ENCODE assay signal across 8 cellular contexts in the genomic region with DNA sequence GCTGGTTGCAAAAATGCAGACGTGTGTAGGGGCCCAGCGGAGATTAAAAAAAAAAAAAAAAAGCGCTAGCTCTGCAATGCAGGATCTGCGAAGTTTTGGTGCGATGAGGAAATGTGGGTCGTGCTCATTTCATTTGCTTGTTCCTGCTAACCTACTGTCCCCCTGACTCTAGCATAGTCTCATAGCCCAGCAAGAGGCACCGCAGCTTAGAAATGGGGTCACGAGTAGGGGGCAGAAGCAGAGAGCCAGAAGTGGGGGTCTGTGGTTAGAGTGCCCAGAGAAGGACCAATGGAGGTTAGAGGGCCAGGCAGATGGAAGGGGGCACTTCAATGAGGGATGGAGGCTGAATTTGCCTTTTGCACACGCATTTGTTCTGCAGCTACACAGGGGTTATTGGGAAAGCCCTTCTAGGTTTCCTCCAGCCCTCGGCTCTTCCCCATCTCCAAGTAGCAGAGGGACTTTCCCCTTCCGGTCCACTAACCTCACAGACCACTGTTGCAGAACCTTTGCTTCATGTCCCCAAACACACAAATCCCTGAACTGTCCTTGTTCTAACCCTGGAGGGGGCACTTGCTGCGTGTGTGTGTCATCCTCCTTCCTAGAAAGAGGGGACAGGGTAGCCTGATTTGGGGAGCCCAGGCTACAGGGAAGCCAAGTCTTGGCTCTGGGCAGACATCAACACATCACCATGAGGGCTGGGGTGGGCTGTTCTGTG. TPM values are rescaled to one million over a fixed set of nuclear protein-coding genes. Genes with fewer than 3 reads are reported as not detected.
DNase-seq lines count a peak whose midpoint lies in the region; ATAC-seq and TF ChIP-seq lines count a peak whose summit lies in the region.

No MANE protein-coding gene starts in this region.

- intact Hi-C loops in heart left ventricle (cut with DNase I) (no loop called here), cardiac septum (cut with DNase I) (no loop called here), uterus (cut with DNase I; ENCODE audit: low total_unique reads) (no loop called here)

- no peaks in the 10 kb centered on the region for H3K9me3 ChIP-seq in heart left ventricle
- H3K9me3 ChIP-seq in mucosa of rectum (ENCODE audit: control insufficient read depth in 2 of 2, low read length in 2 of 2), result no peaks in the 10 kb centered on the region
- H3K9me3 ChIP-seq in uterus, result no peaks in the 10 kb centered on the region

- TF ChIP-seq POLR2A in heart left ventricle (IDR thresholded peaks at IDR 0.05), result no peak
- no peak for TF ChIP-seq POLR2A in uterus (IDR thresholded peaks at IDR 0.05)

- H3K4me3 ChIP-seq in heart left ventricle (peak overlapping the region in 6 of 12 donors; percentile 18 to 35 (median 30)), brain microvascular endothelial cell (ENCODE audit: low read depth, low read length) (no peak overlapping the region), mucosa of rectum (ENCODE audit: low read length in 2 of 2) (peak overlapping the region; percentile 11 to 26), uterus (no peak overlapping the region)

- no peaks in the 10 kb centered on the region for H3K36me3 ChIP-seq in heart left ventricle
- H3K36me3 ChIP-seq in brain microvascular endothelial cell (replicated peaks), result no peaks in the 10 kb centered on the region
- no peaks in the 10 kb centered on the region for H3K36me3 ChIP-seq in mucosa of rectum (ENCODE audit: control insufficient read depth in 2 of 2, insufficient read depth in 2 of 2, low read length in 2 of 2)
- no peaks in the 10 kb centered on the region for H3K36me3 ChIP-seq in uterus

- ATAC-seq in heart left ventricle (no peak), HG03439 (IDR thresholded peaks at IDR 0.05; ENCODE audit: unreplicated experiment) (no peak)

- in situ Hi-C loops in brain microvascular endothelial cell (cut with HindIII; ENCODE audit: low pct_ligation_motif_present, low sequenced_read_pairs), result no loop called here
- in situ Hi-C loops in ACHN (cut with HindIII; ENCODE audit: low pct_ligation_motif_present, low pct_unique_long_range_greater_than_20kb, low sequenced_read_pairs), result loop anchor here (10.0 kb wide), 1 partner anchor 67 kb away; a partner anchor contains a TSS

- 30 to 50% (median 40%) methylated on average over 12 of the region's 12 CpGs for WGBS in heart left ventricle, 4 donors

- TF ChIP-seq CTCF in heart left ventricle (IDR thresholded peaks at IDR 0.05) (no peak), brain microvascular endothelial cell (IDR thresholded peaks at IDR 0.05; ENCODE audit: low read depth, low read length, missing control alignments) (no peak), uterus (IDR thresholded peaks at IDR 0.05) (no peak)

- peaks cover 36 to 100% (median 94%) of the 10 kb centered on the region in 12 donors for H3K4me1 ChIP-seq in heart left ventricle
- H3K4me1 ChIP-seq in mucosa of rectum (ENCODE audit: control insufficient read depth in 2 of 2, insufficient read depth in 2 of 2, low read length in 2 of 2), result peaks cover 85 to 90% of the 10 kb centered on the region in 2 donors
- H3K4me1 ChIP-seq in uterus, result peaks cover 62 to 65% of the 10 kb centered on the region in 2 donors

- peak in 3 of 5 donors; percentile 25 to 27 (median 25) for DNase-seq in heart left ventricle
- DNase-seq in cardiac septum (ENCODE audit: low spot score), result no peak
- no peak for DNase-seq in brain microvascular endothelial cell
- DNase-seq in uterus, result peak; percentile 43 to 54
- no peak for DNase-seq in NCI-H146 (lab: John Stamatoyannopoulos, UW)
- DNase-seq in ACHN, result no peak

- H3K9ac ChIP-seq in mucosa of rectum (ENCODE audit: low read depth in 1 of 2, low read length in 2 of 2), result peak overlapping the region; percentile 58 to 74

- H3K27ac ChIP-seq in heart left ventricle (peak overlapping the region; percentile 46 to 100 (median 95)), brain microvascular endothelial cell (peak overlapping the region; percentile 25), mucosa of rectum (ENCODE audit: low read depth in 2 of 2, low read length in 2 of 2) (peak overlapping the region; percentile 89 to 92), uterus (peak overlapping the region; percentile 90 to 99)

- H3K27me3 ChIP-seq in heart left ventricle (no peaks in the 10 kb centered on the region), brain microvascular endothelial cell (replicated peaks) (no peaks in the 10 kb centered on the region), mucosa of rectum (ENCODE audit: control insufficient read depth in 2 of 2, insufficient read depth in 2 of 2, low read length in 2 of 2) (no peaks in the 10 kb centered on the region), uterus (no peaks in the 10 kb centered on the region)

RNA-seq across cellular contexts. Expression of a gene that starts 7.0 kb away (rescaled TPM):
- total RNA-seq in heart left ventricle (10 to 100 TPM in 6 of 9 donors, 1 to 10 TPM in 3; 5.8 to 36.1 (median 21.8) TPM), cardiac septum (25.8 TPM), uterus (10 to 100 TPM in 1 of 4 donors, 1 to 10 TPM in 3; 2.0 to 92.1 (median 4.7) TPM)
- polyA plus RNA-seq in heart left ventricle, result 10 to 100 TPM in 1 of 2 donors, 1 to 10 TPM in 1; 6.1 to 20.2 TPM

RNA-seq across cellular contexts. Expression of a gene that starts 14.3 kb away (rescaled TPM):
- total RNA-seq in heart left ventricle (10 to 100 TPM; 32.0 to 54.1 (median 45.1) TPM), cardiac septum (53.7 TPM), uterus (100 to 1,000 TPM in 1 of 4 donors, 10 to 100 TPM in 3; 51.0 to 151 (median 77.6) TPM)
- 10 to 100 TPM; 32.2 to 54.7 TPM for polyA plus RNA-seq in heart left ventricle

RNA-seq across cellular contexts. Expression of a gene that starts 32.9 kb away (rescaled TPM):
- 10 to 100 TPM; 26.5 to 54.3 (median 42.2) TPM for total RNA-seq in heart left ventricle
- polyA plus RNA-seq in heart left ventricle, result 10 to 100 TPM; 27.9 to 33.4 TPM
- 54.8 TPM for total RNA-seq in cardiac septum
- 100 to 1,000 TPM in 2 of 4 donors, 10 to 100 TPM in 2; 33.2 to 166 (median 91.3) TPM for total RNA-seq in uterus

RNA-seq across cellular contexts. Expression of a gene that starts 44.7 kb away (rescaled TPM):
- total RNA-seq in heart left ventricle, result 100 to 1,000 TPM in 1 of 9 donors, 10 to 100 TPM in 8; 63.2 to 105 (median 73.2) TPM
- polyA plus RNA-seq in heart left ventricle, result 10 to 100 TPM; 50.6 to 56.2 TPM
- 66.8 TPM for total RNA-seq in cardiac septum
- 100 to 1,000 TPM in 1 of 4 donors, 10 to 100 TPM in 3; 19.7 to 124 (median 63.1) TPM for total RNA-seq in uterus

RNA-seq across cellular contexts. Expression of a gene that starts 53.2 kb away (rescaled TPM):
- total RNA-seq in heart left ventricle (10 to 100 TPM; 51.1 to 75.4 (median 58.3) TPM), cardiac septum (56.4 TPM), uterus (100 to 1,000 TPM in 1 of 4 donors, 10 to 100 TPM in 3; 17.6 to 111 (median 44.7) TPM)
- 10 to 100 TPM; 52.7 to 61.8 TPM for polyA plus RNA-seq in heart left ventricle

Comparison
In these comparisons a context has a peak if more than half of its experiments do, and no peak if none do; other contexts are left out.
1. DNase-seq: peak in heart left ventricle (3 of 5) and uterus (2 of 2); none in cardiac septum (single experiment), brain microvascular endothelial cell (single experiment), NCI-H146 (single experiment) and ACHN (single experiment).
2. H3K27ac ChIP-seq: peak in every context shown above with its lines; median percentile 95 in heart left ventricle; 94 in uterus; 90 in mucosa of rectum; 25 in brain microvascular endothelial cell.
3. H3K4me3 ChIP-seq: peak in mucosa of rectum (2 of 2); none in brain microvascular endothelial cell (single experiment) and uterus (0 of 2).